In the genomic region with DNA sequence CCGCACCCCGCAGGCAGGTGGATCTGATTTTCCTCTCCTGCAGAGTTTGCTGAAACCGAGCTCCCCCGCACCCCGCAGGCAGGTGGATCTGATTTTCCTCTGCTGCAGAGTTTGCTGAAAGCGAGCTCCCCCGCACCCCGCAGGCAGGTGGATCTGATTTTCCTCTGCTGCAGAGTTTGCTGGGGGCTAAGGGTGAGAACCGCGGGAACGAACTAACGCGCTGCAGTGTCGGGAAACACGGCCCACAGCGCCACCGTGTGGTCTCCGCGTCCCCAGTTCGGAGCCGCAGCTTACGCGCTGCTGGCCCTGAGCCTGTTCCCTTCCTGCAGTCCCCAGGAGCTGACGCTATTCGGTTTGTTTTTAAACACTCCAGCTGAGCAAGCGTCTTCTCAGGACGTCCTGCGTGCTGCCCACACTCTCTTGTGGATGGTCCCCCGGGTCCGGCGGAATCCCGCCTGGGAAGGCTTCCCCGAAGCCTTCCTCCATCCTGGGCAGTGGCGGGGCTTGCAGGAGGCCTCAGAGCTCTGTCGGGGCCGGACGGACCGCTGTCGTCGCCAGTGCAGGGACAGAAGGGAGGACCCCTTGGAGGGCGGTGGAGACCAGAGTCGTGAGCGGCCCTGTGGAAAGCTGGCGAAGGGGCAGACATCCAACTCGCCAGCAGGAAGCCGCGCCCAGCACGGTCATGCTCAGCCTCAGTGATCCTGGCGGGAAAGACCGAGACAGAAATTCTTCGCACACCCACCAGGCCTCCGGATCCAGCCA, we compare ENCODE assay signal across 8 cellular contexts.
A peak's percentile ranks its signal among the peaks of the same experiment; 100 is the strongest.
DNase-seq lines count a peak whose midpoint lies in the region; ATAC-seq, FAIRE-seq and TF ChIP-seq lines count a peak whose summit lies in the region.

No MANE protein-coding gene starts in this region.

- peak; percentile 73 for ATAC-seq in HG02884 (IDR thresholded peaks at IDR 0.05; ENCODE audit: unreplicated experiment)
- peak; percentile 85 for ATAC-seq in WTC11
- ATAC-seq in HG03520 (IDR thresholded peaks at IDR 0.05; ENCODE audit: unreplicated experiment), result no peak

- H3K4me3 ChIP-seq in mammary epithelial cell (replicated peaks in 1 of 3; ENCODE audit: insufficient read depth in 1 of 3, low read depth in 2 of 3, low read length in 3 of 3), result no peak overlapping the region

- H3K9me3 ChIP-seq in mammary epithelial cell (replicated peaks; ENCODE audit: insufficient read depth, low read length), result no peaks in the 10 kb centered on the region

- peaks cover 67% of the 10 kb centered on the region for H3K27me3 Mint-ChIP-seq in WTC11 (ENCODE audit: low read depth)

- H3K4me2 ChIP-seq in mammary epithelial cell (ENCODE audit: insufficient read depth, low read depth, low read length), result peak overlapping the region; percentile 61

- no peak for TF ChIP-seq POLR2A in GM12891 (IDR thresholded peaks at IDR 0.05; ENCODE audit: low read depth, low read length)

- H4K20me1 ChIP-seq in mammary epithelial cell (ENCODE audit: insufficient read depth, low read length), result no peaks in the 10 kb centered on the region

- H3K27ac Mint-ChIP-seq in WTC11, result no peak overlapping the region

- H3K79me2 ChIP-seq in mammary epithelial cell (ENCODE audit: insufficient read depth, low read length), result no peaks in the 10 kb centered on the region

- intact Hi-C loops in mammary epithelial cell (cut with micrococcal nuclease), result loop anchor here (1.0 to 10.0 kb wide), 5 partner anchors 170 to 723 kb away; a partner anchor contains a TSS

- no peak overlapping the region for H3K27ac ChIP-seq in mammary epithelial cell (ENCODE audit: insufficient read depth, low read depth, low read length)

- CTCF ChIA-PET in WTC11 (lab: Charles Lee) (interaction anchor here (0.6 to 3.4 kb wide), 72 partner anchors 9 to 722 kb away, joined by 3 to 44 read pairs (median 4); a partner anchor contains a TSS), mammary epithelial cell (lab: Charles Lee; ENCODE audit: low non-redundant PET) (interaction anchor here (0.6 to 1.0 kb wide), 3 partner anchors 232 to 633 kb away, joined by 3 to 4 read pairs (median 4); no protein-coding TSS in a partner anchor)

- TF ChIP-seq CTCF in WTC11 (IDR thresholded peaks at IDR 0.05) (peak; percentile 81; the same call in 1 of the 2 replicates), mammary epithelial cell (conservative IDR thresholded peaks at IDR 0.05 in 1 of 2, IDR thresholded peaks at IDR 0.05 in 1 of 2; ENCODE audit: extremely low read depth in 1 of 2, insufficient read depth in 1 of 2, low read depth in 1 of 2, low read length in 2 of 2) (peak; percentile 60 to 85)

- DNase-seq in GM12891 (ENCODE audit: insufficient read length, low spot score) (peak; percentile 88), NCI-H2171 (lab: John Stamatoyannopoulos, UW) (peak; percentile 85), WTC11 (ENCODE audit: low spot score) (peak; percentile 88), mammary epithelial cell (peak; percentile 56), iris pigment epithelial cell (ENCODE audit: low read depth) (peak; percentile 79)
- DNase-seq in stimulated activated CD4-positive, alpha-beta T cell treated with anti-CD3 and anti-CD28 coated beads, Interleukin-12 subunit alpha, Interleukin-12 subunit beta, amount 100 ng/mL, for 4 hours, result peak; percentile 82

- no TSS peak for BruUV-seq in mammary epithelial cell (replicated peaks; lab: Mats Ljungman, UMichigan)

- H3K4me3 Mint-ChIP-seq in WTC11, result peak overlapping the region; percentile 65

- in situ Hi-C loops in mammary epithelial cell (cut with MboI; ENCODE audit: low sequenced_read_pairs in 2 of 2), result loop anchor here (10.0 to 25.0 kb wide), 5 partner anchors 258 to 710 kb away; no protein-coding TSS in a partner anchor

- POLR2A ChIA-PET in WTC11 (lab: Charles Lee), result no interaction called here

- peaks cover 15% of the 10 kb centered on the region for H3K27me3 ChIP-seq in mammary epithelial cell (ENCODE audit: insufficient read depth, low read length)

- H3K36me3 ChIP-seq in mammary epithelial cell (ENCODE audit: insufficient read depth, low read length), result no peaks in the 10 kb centered on the region

- 8% methylated on average over 31 of the region's 52 CpGs for WGBS in mammary epithelial cell (ENCODE audit: low coverage, missing lambda C conversion rate)

- dilution Hi-C loops in mammary epithelial cell (cut with HindIII; ENCODE audit: low sequenced_read_pairs), result loop anchor here (25.0 kb wide), 1 partner anchor 708 kb away; no protein-coding TSS in a partner anchor

- peak overlapping the region; percentile 60 for H2AFZ ChIP-seq in mammary epithelial cell (ENCODE audit: low read depth, low read length)

- H3K36me3 Mint-ChIP-seq in WTC11, result no peaks in the 10 kb centered on the region

- no peak overlapping the region for H3K9ac ChIP-seq in mammary epithelial cell (ENCODE audit: insufficient read depth, low read length)

- peaks cover 25% of the 10 kb centered on the region for H3K4me1 Mint-ChIP-seq in WTC11

- peaks cover 6% of the 10 kb centered on the region for H3K4me1 ChIP-seq in mammary epithelial cell (ENCODE audit: insufficient read depth, low read length)

- FAIRE-seq in GM12891 (lab: Jason Lieb, UNC), result peak; percentile 76

- H3K9me3 Mint-ChIP-seq in WTC11, result no peaks in the 10 kb centered on the region

TF ChIP-seq in GM12891, 5 proteins besides CTCF, POLR2A, EP300 and RAD21:
- TF ChIP-seq POLR2AphosphoS5 (IDR thresholded peaks at IDR 0.05; ENCODE audit: low read depth, low read length) (no peak), PAX5 (IDR thresholded peaks at IDR 0.05; ENCODE audit: insufficient read depth, low read length, severe bottlenecking) (no peak), POU2F2 (IDR thresholded peaks at IDR 0.05; ENCODE audit: low read depth, low read length) (no peak), TAF1 (IDR thresholded peaks at IDR 0.05; ENCODE audit: low read depth, low read length) (no peak), SPI1 (IDR thresholded peaks at IDR 0.05; ENCODE audit: low read depth, low read length) (no peak)

TF ChIP-seq in WTC11, 78 proteins besides CTCF, POLR2A, EP300 and RAD21 (continues in another document):
- TF ChIP-seq, protein P1, sequence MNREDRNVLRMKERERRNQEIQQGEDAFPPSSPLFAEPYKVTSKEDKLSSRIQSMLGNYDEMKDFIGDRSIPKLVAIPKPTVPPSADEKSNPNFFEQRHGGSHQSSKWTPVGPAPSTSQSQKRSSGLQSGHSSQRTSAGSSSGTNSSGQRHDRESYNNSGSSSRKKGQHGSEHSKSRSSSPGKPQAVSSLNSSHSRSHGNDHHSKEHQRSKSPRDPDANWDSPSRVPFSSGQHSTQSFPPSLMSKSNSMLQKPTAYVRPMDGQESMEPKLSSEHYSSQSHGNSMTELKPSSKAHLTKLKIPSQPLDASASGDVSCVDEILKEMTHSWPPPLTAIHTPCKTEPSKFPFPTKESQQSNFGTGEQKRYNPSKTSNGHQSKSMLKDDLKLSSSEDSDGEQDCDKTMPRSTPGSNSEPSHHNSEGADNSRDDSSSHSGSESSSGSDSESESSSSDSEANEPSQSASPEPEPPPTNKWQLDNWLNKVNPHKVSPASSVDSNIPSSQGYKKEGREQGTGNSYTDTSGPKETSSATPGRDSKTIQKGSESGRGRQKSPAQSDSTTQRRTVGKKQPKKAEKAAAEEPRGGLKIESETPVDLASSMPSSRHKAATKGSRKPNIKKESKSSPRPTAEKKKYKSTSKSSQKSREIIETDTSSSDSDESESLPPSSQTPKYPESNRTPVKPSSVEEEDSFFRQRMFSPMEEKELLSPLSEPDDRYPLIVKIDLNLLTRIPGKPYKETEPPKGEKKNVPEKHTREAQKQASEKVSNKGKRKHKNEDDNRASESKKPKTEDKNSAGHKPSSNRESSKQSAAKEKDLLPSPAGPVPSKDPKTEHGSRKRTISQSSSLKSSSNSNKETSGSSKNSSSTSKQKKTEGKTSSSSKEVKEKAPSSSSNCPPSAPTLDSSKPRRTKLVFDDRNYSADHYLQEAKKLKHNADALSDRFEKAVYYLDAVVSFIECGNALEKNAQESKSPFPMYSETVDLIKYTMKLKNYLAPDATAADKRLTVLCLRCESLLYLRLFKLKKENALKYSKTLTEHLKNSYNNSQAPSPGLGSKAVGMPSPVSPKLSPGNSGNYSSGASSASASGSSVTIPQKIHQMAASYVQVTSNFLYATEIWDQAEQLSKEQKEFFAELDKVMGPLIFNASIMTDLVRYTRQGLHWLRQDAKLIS (CRISPR knock-in tag; IDR thresholded peaks at IDR 0.05; ENCODE audit: borderline replicate concordance), result no peak
- TF ChIP-seq, protein P2, sequence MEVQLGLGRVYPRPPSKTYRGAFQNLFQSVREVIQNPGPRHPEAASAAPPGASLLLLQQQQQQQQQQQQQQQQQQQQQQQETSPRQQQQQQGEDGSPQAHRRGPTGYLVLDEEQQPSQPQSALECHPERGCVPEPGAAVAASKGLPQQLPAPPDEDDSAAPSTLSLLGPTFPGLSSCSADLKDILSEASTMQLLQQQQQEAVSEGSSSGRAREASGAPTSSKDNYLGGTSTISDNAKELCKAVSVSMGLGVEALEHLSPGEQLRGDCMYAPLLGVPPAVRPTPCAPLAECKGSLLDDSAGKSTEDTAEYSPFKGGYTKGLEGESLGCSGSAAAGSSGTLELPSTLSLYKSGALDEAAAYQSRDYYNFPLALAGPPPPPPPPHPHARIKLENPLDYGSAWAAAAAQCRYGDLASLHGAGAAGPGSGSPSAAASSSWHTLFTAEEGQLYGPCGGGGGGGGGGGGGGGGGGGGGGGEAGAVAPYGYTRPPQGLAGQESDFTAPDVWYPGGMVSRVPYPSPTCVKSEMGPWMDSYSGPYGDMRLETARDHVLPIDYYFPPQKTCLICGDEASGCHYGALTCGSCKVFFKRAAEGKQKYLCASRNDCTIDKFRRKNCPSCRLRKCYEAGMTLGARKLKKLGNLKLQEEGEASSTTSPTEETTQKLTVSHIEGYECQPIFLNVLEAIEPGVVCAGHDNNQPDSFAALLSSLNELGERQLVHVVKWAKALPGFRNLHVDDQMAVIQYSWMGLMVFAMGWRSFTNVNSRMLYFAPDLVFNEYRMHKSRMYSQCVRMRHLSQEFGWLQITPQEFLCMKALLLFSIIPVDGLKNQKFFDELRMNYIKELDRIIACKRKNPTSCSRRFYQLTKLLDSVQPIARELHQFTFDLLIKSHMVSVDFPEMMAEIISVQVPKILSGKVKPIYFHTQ (CRISPR knock-in tag; IDR thresholded peaks at IDR 0.05), result no peak
- TF ChIP-seq, protein P3, sequence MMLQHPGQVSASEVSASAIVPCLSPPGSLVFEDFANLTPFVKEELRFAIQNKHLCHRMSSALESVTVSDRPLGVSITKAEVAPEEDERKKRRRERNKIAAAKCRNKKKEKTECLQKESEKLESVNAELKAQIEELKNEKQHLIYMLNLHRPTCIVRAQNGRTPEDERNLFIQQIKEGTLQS (CRISPR knock-in tag; conservative IDR thresholded peaks at IDR 0.05), result no peak
- TF ChIP-seq ZNF396 (CRISPR knock-in tag; IDR thresholded peaks at IDR 0.05; ENCODE audit: borderline replicate concordance), result no peak
